ENCODE assay signal across 19 cellular contexts in the genomic region with DNA sequence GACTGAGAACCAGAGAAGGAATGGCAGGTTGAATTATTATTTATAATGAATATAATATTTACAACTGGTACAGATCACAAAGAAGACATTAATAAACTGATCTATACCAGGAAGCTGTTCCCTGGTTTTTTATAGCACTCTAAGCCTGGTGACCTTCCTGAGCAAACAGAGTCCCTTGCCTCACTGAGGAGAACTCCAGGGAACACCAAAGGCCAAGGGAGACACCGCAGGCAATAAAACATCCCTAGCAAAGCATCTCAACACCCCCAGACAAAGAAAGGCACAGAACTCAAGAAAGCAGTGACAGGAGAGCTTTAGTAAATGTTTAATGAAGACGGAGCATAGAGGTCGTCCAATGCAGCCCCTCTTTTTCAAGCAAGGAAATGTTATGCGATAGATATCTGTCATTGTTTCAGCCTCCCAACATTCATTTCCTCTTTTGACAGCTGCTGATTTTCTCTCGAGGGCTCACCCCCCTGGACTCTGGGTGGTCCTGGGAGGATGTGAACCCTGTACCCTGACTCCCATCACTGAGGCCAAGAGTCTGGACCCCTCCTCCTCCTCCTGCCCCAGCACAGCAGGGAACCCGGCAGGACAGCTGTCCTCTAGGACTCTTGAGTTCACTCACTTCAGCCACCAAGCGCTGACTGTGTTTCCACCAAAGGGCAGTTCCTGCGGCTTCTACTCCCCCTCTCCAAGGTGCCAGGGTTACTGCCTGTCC.
DNase-seq lines count a peak whose midpoint lies in the region; ATAC-seq and TF ChIP-seq lines count a peak whose summit lies in the region.
"Had no signal": no experiment of that assay in that cellular context is flagged by ENCODE, and none has a peak within 500 bp of the region (broad histone marks: within the 10 kb centered on the region; RNA-seq: fewer than 3 reads in every experiment).

No MANE protein-coding gene starts in this region.

- peaks cover 94% of the 10 kb centered on the region for H3K4me1 Mint-ChIP-seq in stimulated activated naive CD8-positive, alpha-beta T cell treated with anti-CD3 and anti-CD28 coated beads, Interleukin-15, Interleukin-2, amounts not matched to agents 100 ng/mL and 50 ng/mL, for 24 hours (ENCODE audit: low read depth)
- H3K4me1 Mint-ChIP-seq in activated CD4-positive, alpha-beta memory T cell treated with anti-CD3 and anti-CD28 coated beads for 36 hours (ENCODE audit: low read depth) = peaks cover 81% of the 10 kb centered on the region
- peaks cover 52% of the 10 kb centered on the region for H3K4me1 Mint-ChIP-seq in type B pancreatic cell (ENCODE audit: unreplicated experiment)

- no peak overlapping the region for H2AFZ ChIP-seq in PC-9

- H3K27me3 ChIP-seq in foreskin keratinocyte (no peaks in the 10 kb centered on the region), PC-9 (ENCODE audit: insufficient read depth, low read depth) (no peaks in the 10 kb centered on the region), upper lobe of left lung (no peaks in the 10 kb centered on the region)

- H3K36me3 ChIP-seq in PC-9 (ENCODE audit: low read depth) (no peaks in the 10 kb centered on the region), upper lobe of left lung (no peaks in the 10 kb centered on the region)

- no peaks in the 10 kb centered on the region for H3K9me3 Mint-ChIP-seq in stimulated activated naive CD8-positive, alpha-beta T cell treated with anti-CD3 and anti-CD28 coated beads, Interleukin-15, Interleukin-2, amounts not matched to agents 100 ng/mL and 50 ng/mL, for 24 hours
- H3K9me3 Mint-ChIP-seq in activated CD4-positive, alpha-beta memory T cell treated with anti-CD3 and anti-CD28 coated beads for 36 hours = no peaks in the 10 kb centered on the region
- H3K9me3 Mint-ChIP-seq in type B pancreatic cell = no peaks in the 10 kb centered on the region
- H3K9me3 Mint-ChIP-seq: IgD-negative memory B cell had no signal

- ATAC-seq in stimulated activated naive CD8-positive, alpha-beta T cell treated with anti-CD3 and anti-CD28 coated beads, Interleukin-15, Interleukin-2, amounts not matched to agents 100 U/mL and 50 U/mL, for 24 hours = no peak
- ATAC-seq in foreskin keratinocyte (no peak), upper lobe of left lung (ENCODE audit: low FRiP score in 2 of 2) (no peak), HG02759 (IDR thresholded peaks at IDR 0.05; ENCODE audit: unreplicated experiment) (no peak)
- ATAC-seq: left lobe of liver had no signal

- H3K4me3 Mint-ChIP-seq in stimulated activated naive CD8-positive, alpha-beta T cell treated with anti-CD3 and anti-CD28 coated beads, Interleukin-15, Interleukin-2, amounts not matched to agents 100 ng/mL and 50 ng/mL, for 24 hours = peak overlapping the region; percentile 28
- H3K4me3 Mint-ChIP-seq in activated CD4-positive, alpha-beta memory T cell treated with anti-CD3 and anti-CD28 coated beads for 36 hours = no peak overlapping the region
- peak overlapping the region; percentile 16 for H3K4me3 Mint-ChIP-seq in type B pancreatic cell

- H3K36me3 Mint-ChIP-seq in stimulated activated naive CD8-positive, alpha-beta T cell treated with anti-CD3 and anti-CD28 coated beads, Interleukin-15, Interleukin-2, amounts not matched to agents 100 ng/mL and 50 ng/mL, for 24 hours (ENCODE audit: low read depth) = no peaks in the 10 kb centered on the region
- H3K36me3 Mint-ChIP-seq in activated CD4-positive, alpha-beta memory T cell treated with anti-CD3 and anti-CD28 coated beads for 36 hours = peaks cover 4% of the 10 kb centered on the region
- H3K36me3 Mint-ChIP-seq in type B pancreatic cell = no peaks in the 10 kb centered on the region

- no peak overlapping the region for H3K4me3 ChIP-seq in PC-9
- no peak overlapping the region for H3K4me3 ChIP-seq in upper lobe of left lung

- no peak for DNase-seq in stimulated activated naive CD8-positive, alpha-beta T cell treated with anti-CD3 and anti-CD28 coated beads, Interleukin-15, Interleukin-2, amounts not matched to agents 100 U/mL and 50 U/mL, for 24 hours
- DNase-seq in activated CD4-positive, alpha-beta memory T cell treated with anti-CD3 and anti-CD28 coated beads for 36 hours = no peak
- no peak for DNase-seq in foreskin keratinocyte
- no peak for DNase-seq in type B pancreatic cell (ENCODE audit: extremely low spot score, unreplicated experiment)
- DNase-seq in PC-9 = no peak
- no peak for DNase-seq in upper lobe of left lung
- DNase-seq: amniotic stem cell; cortex of kidney; GDM1; GOT3; hippocampal formation; NCI-H1417 treated with DMSO at 0.1 percent for 48 hours; NCI-H524; stimulated activated CD4-positive, alpha-beta T cell treated with anti-CD3 and anti-CD28 coated beads, Interleukin-2, amount 100 ng/mL, for 24 hours; T-helper 9 cell had no signal

- H3K4me1 ChIP-seq in foreskin keratinocyte (peaks cover 39% of the 10 kb centered on the region), PC-9 (replicated peaks; ENCODE audit: insufficient read depth) (peaks cover 36% of the 10 kb centered on the region), upper lobe of left lung (peaks cover 0 to 15% (median 6%) of the 10 kb centered on the region in 4 donors)

- POLR2A ChIA-PET in activated CD4-positive, alpha-beta memory T cell treated with anti-CD3 and anti-CD28 coated beads for 36 hours (lab: Charles Lee) = no interaction called here
- POLR2A ChIA-PET in PC-9 (lab: Charles Lee; ENCODE audit: unreplicated experiment) = no interaction called here

- no peak for TF ChIP-seq POLR2A in upper lobe of left lung (IDR thresholded peaks at IDR 0.05)

- no TSS peak for BruUV-seq in PC-9 (replicated peaks; lab: Mats Ljungman, UMichigan)

- intact Hi-C loops in activated CD4-positive, alpha-beta memory T cell treated with anti-CD3 and anti-CD28 coated beads for 36 hours (cut with micrococcal nuclease) = loop anchor here (5.0 to 10.0 kb wide), 3 partner anchors 79 to 339 kb away; partner anchors contain the start of gene GATB
- intact Hi-C loops in PC-9 (cut with micrococcal nuclease; ENCODE audit: unreplicated experiment) = no loop called here

- H3K9me2 ChIP-seq in PC-9 (ENCODE audit: insufficient read depth) = no peaks in the 10 kb centered on the region

- H4K20me1 ChIP-seq in PC-9 (ENCODE audit: insufficient read depth) = no peaks in the 10 kb centered on the region

- CTCF ChIA-PET in activated CD4-positive, alpha-beta memory T cell treated with anti-CD3 and anti-CD28 coated beads for 36 hours (lab: Charles Lee) = no interaction called here
- CTCF ChIA-PET in PC-9 (lab: Charles Lee) = no interaction called here

- H3F3A ChIP-seq in PC-9 (ENCODE audit: insufficient read depth, low read depth) = 0 out of 2 replicates have a peak, but pooled peaks cover 4% of the 10 kb centered on the region

- no peak for TF ChIP-seq EP300 in upper lobe of left lung (IDR thresholded peaks at IDR 0.05)

- H3K9me3 ChIP-seq in PC-9 (ENCODE audit: insufficient read depth, low read depth) (no peaks in the 10 kb centered on the region), upper lobe of left lung (no peaks in the 10 kb centered on the region)

- 68 to 73% methylated on average over 8 of the region's 8 CpGs for WGBS in upper lobe of left lung, 2 donors

- TF ChIP-seq CTCF in foreskin keratinocyte (conservative IDR thresholded peaks at IDR 0.05) = no peak
- no peak for TF ChIP-seq CTCF in type B pancreatic cell (conservative IDR thresholded peaks at IDR 0.05)
- no peak for TF ChIP-seq CTCF in PC-9 (conservative IDR thresholded peaks at IDR 0.05)
- TF ChIP-seq CTCF in upper lobe of left lung (IDR thresholded peaks at IDR 0.05) = no peak

- H3K79me2 ChIP-seq in PC-9 (ENCODE audit: low read depth) = no peaks in the 10 kb centered on the region

- no peak overlapping the region for H3K4me2 ChIP-seq in PC-9

- H3K27ac ChIP-seq in foreskin keratinocyte (peak overlapping the region; percentile 84), PC-9 (no peak overlapping the region), upper lobe of left lung (no peak overlapping the region)

- peak overlapping the region; percentile 93 for H3K27ac Mint-ChIP-seq in stimulated activated naive CD8-positive, alpha-beta T cell treated with anti-CD3 and anti-CD28 coated beads, Interleukin-15, Interleukin-2, amounts not matched to agents 100 ng/mL and 50 ng/mL, for 24 hours
- H3K27ac Mint-ChIP-seq in activated CD4-positive, alpha-beta memory T cell treated with anti-CD3 and anti-CD28 coated beads for 36 hours = peak overlapping the region; percentile 71
- H3K27ac Mint-ChIP-seq in type B pancreatic cell = peak overlapping the region; percentile 57

- H3K27me3 Mint-ChIP-seq in stimulated activated naive CD8-positive, alpha-beta T cell treated with anti-CD3 and anti-CD28 coated beads, Interleukin-15, Interleukin-2, amounts not matched to agents 100 ng/mL and 50 ng/mL, for 24 hours = no peaks in the 10 kb centered on the region
- no peaks in the 10 kb centered on the region for H3K27me3 Mint-ChIP-seq in activated CD4-positive, alpha-beta memory T cell treated with anti-CD3 and anti-CD28 coated beads for 36 hours
- no peaks in the 10 kb centered on the region for H3K27me3 Mint-ChIP-seq in type B pancreatic cell
